24 cellular contexts compared by ENCODE assay signal in genomic region chr4:22048326-22048725, GRCh38.
"Had no signal": no experiment of that assay in that cellular context is flagged by ENCODE, and none has a peak within 500 bp of the region (broad histone marks: within the 10 kb centered on the region; RNA-seq: fewer than 3 reads in every experiment).

No MANE protein-coding gene starts in this region.

- H3K9me3 ChIP-seq: colonic mucosa, gastrocnemius medialis had no signal

- H3K4me1 ChIP-seq: colonic mucosa, esophagus muscularis mucosa, esophagus squamous epithelium, foreskin keratinocyte, gastrocnemius medialis, gastroesophageal sphincter, heart left ventricle, heart right ventricle had no signal

- H3K27me3 ChIP-seq: colonic mucosa, dorsolateral prefrontal cortex, esophagus muscularis mucosa, esophagus squamous epithelium, foreskin keratinocyte, gastrocnemius medialis, gastroesophageal sphincter, heart left ventricle, heart right ventricle had no signal

- ATAC-seq: effector memory CD8-positive, alpha-beta T cell; esophagus mucosa; foreskin keratinocyte; gastrocnemius medialis; gastroesophageal sphincter; heart left ventricle; heart right ventricle had no signal

- H3K27ac ChIP-seq: colonic mucosa, coronary artery, dorsolateral prefrontal cortex, epithelial cell of prostate, esophagus muscularis mucosa, esophagus squamous epithelium, foreskin keratinocyte, gastrocnemius medialis, gastroesophageal sphincter, heart left ventricle, heart right ventricle had no signal

- H3K4me3 ChIP-seq: colonic mucosa, coronary artery, dorsolateral prefrontal cortex, esophagus muscularis mucosa, esophagus squamous epithelium, gastrocnemius medialis, gastroesophageal sphincter, heart left ventricle, heart right ventricle had no signal

- DNase-seq: colonic mucosa; cortex of kidney; dermis blood vessel endothelial cell; dorsolateral prefrontal cortex; effector CD4-positive, alpha-beta T cell; effector CD8-positive, alpha-beta T cell; effector memory CD4-positive, alpha-beta T cell; effector memory CD8-positive, alpha-beta T cell; endodermal cell; erythroblast; esophagus squamous epithelium; foreskin fibroblast; foreskin keratinocyte; foreskin melanocyte; gastrocnemius medialis; glutamatergic neuron; head of caudate nucleus; heart left ventricle; heart right ventricle had no signal

- H3K36me3 ChIP-seq: colonic mucosa, esophagus muscularis mucosa, esophagus squamous epithelium, gastrocnemius medialis, gastroesophageal sphincter, heart left ventricle, heart right ventricle had no signal
